25 cellular contexts compared by ENCODE assay signal in the genomic region with DNA sequence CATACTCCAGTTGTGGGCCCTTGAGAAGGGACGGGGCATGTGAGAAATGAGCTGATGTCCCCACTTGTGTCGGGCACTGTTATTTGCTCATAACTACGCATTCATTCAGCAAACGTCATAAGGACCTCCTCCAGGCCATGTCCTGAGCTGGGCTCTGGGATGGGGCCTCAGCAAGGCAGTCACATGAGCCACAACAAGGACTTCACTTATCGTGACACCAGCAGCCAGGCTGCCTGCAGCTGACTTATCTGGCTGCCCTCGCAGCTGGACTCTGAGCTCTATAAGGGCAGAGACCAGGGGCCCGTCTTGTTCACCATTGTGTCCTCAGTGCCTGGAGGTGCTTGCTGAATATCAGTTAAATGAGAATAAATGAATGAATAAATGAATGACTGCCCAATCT. TPM values are rescaled to one million over a fixed set of nuclear protein-coding genes. Genes with fewer than 3 reads are reported as not detected.
DNase-seq lines count a peak whose midpoint lies in the region; ATAC-seq and TF ChIP-seq lines count a peak whose summit lies in the region.
"Had no signal": no experiment of that assay in that cellular context is flagged by ENCODE, and none has a peak within 500 bp of the region (broad histone marks: within the 10 kb centered on the region; RNA-seq: fewer than 3 reads in every experiment).

No MANE protein-coding gene starts in this region.

- H3K4me1 ChIP-seq in hepatocyte (ENCODE audit: insufficient read depth) = no peaks in the 10 kb centered on the region

- H3K27me3 ChIP-seq in hepatocyte = no peaks in the 10 kb centered on the region

- H3K4me2 ChIP-seq in hepatocyte = no peak overlapping the region

- no peak for ATAC-seq in GM21619 (IDR thresholded peaks at IDR 0.05; ENCODE audit: unreplicated experiment)

- H4K20me1 ChIP-seq in hepatocyte (ENCODE audit: insufficient read depth, poor library complexity, severe bottlenecking) = no peaks in the 10 kb centered on the region

- H3K9me3 Mint-ChIP-seq in brain = peaks cover 0 to 7% (median 0%) of the 10 kb centered on the region in 5 experiments
- H3K9me3 Mint-ChIP-seq: H9 had no signal

- H3K27ac Mint-ChIP-seq in brain = peak overlapping the region in 4 of 5 experiments; percentile 0 to 64 (median 32)
- H3K27ac Mint-ChIP-seq: H9 had no signal

- peaks cover 64% of the 10 kb centered on the region for H3K4me1 Mint-ChIP-seq in brain

- no peaks in the 10 kb centered on the region for H3K36me3 Mint-ChIP-seq in brain

- no peaks in the 10 kb centered on the region for H3K9me3 ChIP-seq in hepatocyte (ENCODE audit: low read depth)

- DNase-seq in NCI-H82 (lab: John Stamatoyannopoulos, UW) = peak; percentile 35
- no peak for DNase-seq in NCI-H82 treated with DMSO at 0.1 percent for 48 hours (lab: John Stamatoyannopoulos, UW; ENCODE audit: unreplicated experiment)
- peak; percentile 74 for DNase-seq in hepatocyte (ENCODE audit: low spot score)
- peak; percentile 60 for DNase-seq in putamen (ENCODE audit: low spot score)
- DNase-seq in MV-4-11 (lab: John Stamatoyannopoulos, UW) = no peak
- no peak for DNase-seq in activated T-cell treated with anti-CD3 and anti-CD28 coated beads, Interleukin-2, amount 50 U/mL, for 1 hour
- DNase-seq: AML-193, DMS153, GDM1, H9, IMR-90, Karpas-422, NCI-H1048, NCI-H1436, NCI-H2081, NCI-H2171 treated with DMSO at 0.1 percent for 48 hours, NCI-H446, NCI-H526 treated with DMSO at 0.1 percent for 48 hours, SIG-M5 had no signal

- WGBS in hepatocyte (ENCODE audit: low lambda C conversion rate, missing lambda C conversion rate) = 54% methylated on average over 7 of the region's 7 CpGs

- no peaks in the 10 kb centered on the region for H3K9me2 ChIP-seq in hepatocyte (replicated peaks; ENCODE audit: insufficient read depth)

- no peaks in the 10 kb centered on the region for H3K79me2 ChIP-seq in hepatocyte

- no peak overlapping the region for H3K4me3 Mint-ChIP-seq in brain
- H3K4me3 Mint-ChIP-seq: H9 had no signal

- H3K36me3 ChIP-seq in hepatocyte (replicated peaks; ENCODE audit: insufficient read depth, low read depth) = no peaks in the 10 kb centered on the region

- H3K27ac ChIP-seq in hepatocyte = peak overlapping the region; percentile 80
- H3K27ac ChIP-seq: 22Rv1, HL-60 had no signal

- peaks cover 5% of the 10 kb centered on the region for H3K27me3 Mint-ChIP-seq in brain

- no peak overlapping the region for H3K4me3 ChIP-seq in hepatocyte

- no peak overlapping the region for H2AFZ ChIP-seq in hepatocyte

- TF ChIP-seq CTCF in brain (conservative IDR thresholded peaks at IDR 0.05) = no peak
- TF ChIP-seq CTCF in hepatocyte (IDR thresholded peaks at IDR 0.05; ENCODE audit: poor library complexity) = no peak

RNA-seq across cellular contexts. Expression of a gene that starts 37.5 kb away (rescaled TPM):
- 3.3 TPM for polyA plus RNA-seq in brain (ENCODE audit: insufficient read depth, low read depth, low replicate concordance)
- total RNA-seq in hepatocyte = under 0.01 TPM in 1 of 2 replicates, not detected in the other
- polyA plus RNA-seq in hepatocyte = not detected in 2 replicates
- total RNA-seq: HT1080, IMR-90, MCF 10A had no signal
- polyA plus RNA-seq: IMR-90 had no signal

Comparison
In these comparisons a context has a peak if more than half of its experiments do, and no peak if none do; other contexts are left out.
1. DNase-seq: peak in NCI-H82 (single experiment), hepatocyte (single experiment) and putamen (single experiment); none in NCI-H82 treated with DMSO at 0.1 percent for 48 hours (single experiment), MV-4-11 (single experiment) and activated T-cell treated with anti-CD3 and anti-CD28 coated beads, Interleukin-2, amount 50 U/mL, for 1 hour (single experiment).